7 cellular contexts compared by ENCODE assay signal in genomic region chrX:45515262-45516215, GRCh38.
A peak's percentile ranks its signal among the peaks of the same experiment; 100 is the strongest.
DNase-seq lines count a peak whose midpoint lies in the region; ATAC-seq, FAIRE-seq and TF ChIP-seq lines count a peak whose summit lies in the region.

No MANE protein-coding gene starts in this region.

- POLR2A ChIA-PET in activated CD4-positive, alpha-beta memory T cell treated with anti-CD3 and anti-CD28 coated beads for 36 hours (lab: Charles Lee) = interaction anchor here (1.0 to 1.3 kb wide), 2 partner anchors 239 to 244 kb away, joined by 3 read pairs; no protein-coding TSS in a partner anchor
- POLR2A ChIA-PET in endothelial cell of umbilical vein (lab: Charles Lee) = interaction anchor here (0.5 to 1.6 kb wide), 3 partner anchors 196 to 861 kb away, joined by 3 read pairs; no protein-coding TSS in a partner anchor
- POLR2A ChIA-PET in naive thymus-derived CD4-positive, alpha-beta T cell (lab: Charles Lee) = no interaction called here

- peak overlapping the region; percentile 17 for H3K9ac ChIP-seq in endothelial cell of umbilical vein (replicated peaks; ENCODE audit: extremely low read depth, insufficient read depth, low read length)

- H3K4me2 ChIP-seq in endothelial cell of umbilical vein (ENCODE audit: insufficient read depth, low read length) = peak overlapping the region; percentile 3

- CTCF ChIA-PET in activated CD4-positive, alpha-beta memory T cell treated with anti-CD3 and anti-CD28 coated beads for 36 hours (lab: Charles Lee) = interaction anchor here (0.5 to 1.8 kb wide), 11 partner anchors 9 to 1180 kb away, joined by 3 to 4 read pairs (median 3); no protein-coding TSS in a partner anchor
- CTCF ChIA-PET in endothelial cell of umbilical vein (lab: Charles Lee) = interaction anchor here (0.6 to 3.7 kb wide), 27 partner anchors 9 to 893 kb away, joined by 3 to 32 read pairs (median 4); partner anchors contain the start of gene DIPK2B
- CTCF ChIA-PET in naive thymus-derived CD4-positive, alpha-beta T cell (lab: Charles Lee) = interaction anchor here (0.6 to 2.1 kb wide), 3 partner anchors 859 to 893 kb away, joined by 3 to 8 read pairs (median 3); no protein-coding TSS in a partner anchor

- intact Hi-C loops in activated CD4-positive, alpha-beta memory T cell treated with anti-CD3 and anti-CD28 coated beads for 36 hours (cut with micrococcal nuclease) = loop anchor here (1.0 to 10.0 kb wide), 6 partner anchors 69 to 861 kb away; no protein-coding TSS in a partner anchor
- intact Hi-C loops in endothelial cell of umbilical vein (cut with micrococcal nuclease) = loop anchor here (1.0 to 10.0 kb wide), 7 partner anchors 181 to 889 kb away; no protein-coding TSS in a partner anchor
- intact Hi-C loops in naive thymus-derived CD4-positive, alpha-beta T cell (cut with micrococcal nuclease) = loop anchor here (1.0 to 5.0 kb wide), 10 partner anchors 234 to 893 kb away; no protein-coding TSS in a partner anchor
- intact Hi-C loops in tibial artery (cut with DNase I; ENCODE audit: low total_unique reads) = loop anchor here (10.0 kb wide), 1 partner anchor 229 kb away; no protein-coding TSS in a partner anchor

- H3K27ac ChIP-seq in endothelial cell of umbilical vein (ENCODE audit: insufficient read depth, low read depth, low read length) = peak overlapping the region; percentile 66
- no peak overlapping the region for H3K27ac ChIP-seq in naive thymus-derived CD4-positive, alpha-beta T cell (ENCODE audit: low read depth, low read length)
- H3K27ac ChIP-seq in tibial artery = peak overlapping the region; percentile 50 to 63

- H2AFZ ChIP-seq in endothelial cell of umbilical vein (ENCODE audit: low read depth, low read length) = no peak overlapping the region

- H3K27me3 ChIP-seq in endothelial cell of umbilical vein (ENCODE audit: control insufficient read depth in 2 of 2, insufficient read depth in 2 of 2, low read length in 2 of 2) (no peaks in the 10 kb centered on the region), tibial artery (no peaks in the 10 kb centered on the region)
- H3K27me3 ChIP-seq in naive thymus-derived CD4-positive, alpha-beta T cell (ENCODE audit: control insufficient read depth in 2 of 2, insufficient read depth in 2 of 2, low read length in 2 of 2) = no peaks in the 10 kb centered on the region

- no peaks in the 10 kb centered on the region for H4K20me1 ChIP-seq in endothelial cell of umbilical vein (replicated peaks; ENCODE audit: control insufficient read depth, extremely low read depth, insufficient read depth, low read length)

- TF ChIP-seq POLR2A in endothelial cell of umbilical vein (IDR thresholded peaks at IDR 0.05; ENCODE audit: low read depth, low read length) = no peak

- H3K9me3 ChIP-seq in endothelial cell of umbilical vein (replicated peaks; ENCODE audit: control insufficient read depth, insufficient read depth, low read length) = no peaks in the 10 kb centered on the region
- H3K9me3 ChIP-seq in naive thymus-derived CD4-positive, alpha-beta T cell (ENCODE audit: control insufficient read depth in 2 of 3, low read length in 3 of 3) = no peaks in the 10 kb centered on the region
- no peaks in the 10 kb centered on the region for H3K9me3 ChIP-seq in tibial artery

- dilution Hi-C loops in endothelial cell of umbilical vein (cut with MboI; ENCODE audit: extremely low pct_ligation_motif_present, low sequenced_read_pairs) = no loop called here

- H3K4me3 ChIP-seq in GM12865 (ENCODE audit: low read depth, low read length) = no peak overlapping the region
- no peak overlapping the region for H3K4me3 ChIP-seq in endothelial cell of umbilical vein (replicated peaks in 1 of 3; ENCODE audit: insufficient read depth in 1 of 3, low read depth in 1 of 3, low read length in 3 of 3)
- no peak overlapping the region for H3K4me3 ChIP-seq in naive thymus-derived CD4-positive, alpha-beta T cell (ENCODE audit: low read length)
- H3K4me3 ChIP-seq in tibial artery = no peak overlapping the region

- H3K27me3 Mint-ChIP-seq in activated CD4-positive, alpha-beta memory T cell treated with anti-CD3 and anti-CD28 coated beads for 36 hours = peaks cover 3% of the 10 kb centered on the region
- peaks cover 0 to 5% (median 0%) of the 10 kb centered on the region in 5 donors for H3K27me3 Mint-ChIP-seq in naive thymus-derived CD4-positive, alpha-beta T cell

- no peaks in the 10 kb centered on the region for H3K79me2 ChIP-seq in endothelial cell of umbilical vein (ENCODE audit: control insufficient read depth, insufficient read depth, low read length)

- H3K36me3 Mint-ChIP-seq in activated CD4-positive, alpha-beta memory T cell treated with anti-CD3 and anti-CD28 coated beads for 36 hours = no peaks in the 10 kb centered on the region
- no peaks in the 10 kb centered on the region for H3K36me3 Mint-ChIP-seq in naive thymus-derived CD4-positive, alpha-beta T cell

- DNase-seq in GM12865 (ENCODE audit: low read depth) = peak; percentile 22
- DNase-seq in NCI-H146 treated with DMSO at 0.1 percent for 48 hours (lab: John Stamatoyannopoulos, UW; ENCODE audit: unreplicated experiment) = peak; percentile 40
- DNase-seq in activated CD4-positive, alpha-beta memory T cell treated with anti-CD3 and anti-CD28 coated beads for 36 hours = peak; percentile 53
- DNase-seq in endothelial cell of umbilical vein (ENCODE audit: low read depth, low spot score) = peak; percentile 67
- peak in 6 of 9 donors; percentile 13 to 35 (median 20) for DNase-seq in naive thymus-derived CD4-positive, alpha-beta T cell
- peak; percentile 79 to 88 for DNase-seq in tibial artery
- DNase-seq in SHP77 (lab: John Stamatoyannopoulos, UW) = no peak

- FAIRE-seq in endothelial cell of umbilical vein (lab: Jason Lieb, UNC) = peak; percentile 67

- peak; percentile 25 for TF ChIP-seq CTCF in GM12865 (IDR thresholded peaks at IDR 0.05; ENCODE audit: insufficient read depth, low read depth, low read length, missing control alignments)
- TF ChIP-seq CTCF in endothelial cell of umbilical vein (IDR thresholded peaks at IDR 0.05; ENCODE audit: extremely low read depth in 1 of 2, insufficient read depth in 1 of 2, low read depth in 1 of 2, low read length in 2 of 2) = peak; percentile 43 to 53
- peak; percentile 31 to 45 for TF ChIP-seq CTCF in tibial artery (IDR thresholded peaks at IDR 0.05)

- H3K4me1 ChIP-seq in endothelial cell of umbilical vein (ENCODE audit: control insufficient read depth, extremely low read depth, insufficient read depth, low read length) (peaks cover 26% of the 10 kb centered on the region), tibial artery (peaks cover 0 to 11% (median 2%) of the 10 kb centered on the region in 4 donors)
- no peaks in the 10 kb centered on the region for H3K4me1 ChIP-seq in naive thymus-derived CD4-positive, alpha-beta T cell (ENCODE audit: control insufficient read depth in 2 of 2, insufficient read depth in 2 of 2, low read length in 2 of 2)

- peak; percentile 68 for ATAC-seq in naive thymus-derived CD4-positive, alpha-beta T cell

- H3K9me3 Mint-ChIP-seq in activated CD4-positive, alpha-beta memory T cell treated with anti-CD3 and anti-CD28 coated beads for 36 hours = no peaks in the 10 kb centered on the region
- H3K9me3 Mint-ChIP-seq in naive thymus-derived CD4-positive, alpha-beta T cell = no peaks in the 10 kb centered on the region

- H3K4me3 Mint-ChIP-seq in activated CD4-positive, alpha-beta memory T cell treated with anti-CD3 and anti-CD28 coated beads for 36 hours = no peak overlapping the region
- H3K4me3 Mint-ChIP-seq in naive thymus-derived CD4-positive, alpha-beta T cell = no peak overlapping the region

- peaks cover 17% of the 10 kb centered on the region for H3K4me1 Mint-ChIP-seq in activated CD4-positive, alpha-beta memory T cell treated with anti-CD3 and anti-CD28 coated beads for 36 hours (ENCODE audit: low read depth)
- H3K4me1 Mint-ChIP-seq in naive thymus-derived CD4-positive, alpha-beta T cell = peaks cover 0 to 11% (median 0%) of the 10 kb centered on the region in 7 donors

- BruUV-seq in endothelial cell of umbilical vein (replicated peaks; lab: Mats Ljungman, UMichigan) = TSS peak; percentile 23

- no peaks in the 10 kb centered on the region for H3K9me1 ChIP-seq in endothelial cell of umbilical vein (replicated peaks; ENCODE audit: control insufficient read depth, extremely low read depth, insufficient read depth, low read length)

- peak overlapping the region; percentile 49 for H3K27ac Mint-ChIP-seq in activated CD4-positive, alpha-beta memory T cell treated with anti-CD3 and anti-CD28 coated beads for 36 hours
- H3K27ac Mint-ChIP-seq in naive thymus-derived CD4-positive, alpha-beta T cell = no peak overlapping the region

- no peaks in the 10 kb centered on the region for H3K36me3 ChIP-seq in endothelial cell of umbilical vein (ENCODE audit: control insufficient read depth in 2 of 2, extremely low read depth in 1 of 2, insufficient read depth in 2 of 2, low read length in 2 of 2)
- no peaks in the 10 kb centered on the region for H3K36me3 ChIP-seq in naive thymus-derived CD4-positive, alpha-beta T cell (ENCODE audit: control insufficient read depth in 2 of 3, insufficient read depth in 3 of 3, low read length in 3 of 3)
- H3K36me3 ChIP-seq in tibial artery = no peaks in the 10 kb centered on the region

TF ChIP-seq in endothelial cell of umbilical vein, 7 proteins besides CTCF, POLR2A, EP300 and RAD21:
- TF ChIP-seq FOS (IDR thresholded peaks at IDR 0.05; ENCODE audit: borderline replicate concordance, insufficient read depth, low read length) (peak; percentile 75), JUN (IDR thresholded peaks at IDR 0.05; ENCODE audit: borderline replicate concordance, insufficient read depth, insufficient read length, low read depth) (no peak)

Comparison
In these comparisons a context has a peak if more than half of its experiments do, and no peak if none do; other contexts are left out.
1. DNase-seq: peak in GM12865 (single experiment), NCI-H146 treated with DMSO at 0.1 percent for 48 hours (single experiment), activated CD4-positive, alpha-beta memory T cell treated with anti-CD3 and anti-CD28 coated beads for 36 hours (single experiment), endothelial cell of umbilical vein (single experiment), naive thymus-derived CD4-positive, alpha-beta T cell (6 of 9) and tibial artery (2 of 2); none in SHP77 (0 of 2).
2. Peak in every context shown above with its lines, with median percentiles within 50 percentile points of each other: CTCF ChIP-seq.